8 cellular contexts compared by ENCODE assay signal in genomic region chr4:2008671-2008920, GRCh38.
DNase-seq lines count a peak whose midpoint lies in the region; ATAC-seq and TF ChIP-seq lines count a peak whose summit lies in the region.

No MANE protein-coding gene starts in this region.

- peaks cover 0 to 15% of the 10 kb centered on the region in 2 donors for H3K4me1 ChIP-seq in muscle layer of duodenum (ENCODE audit: control insufficient read depth in 1 of 2, insufficient read depth in 2 of 2, low read length in 2 of 2)

- H3K4me3 Mint-ChIP-seq in dendritic cell treated with granulocyte-macrophage colony-stimulating factor and Interleukin-4, amounts not matched to agents 40 ng/mL and 50 ng/mL, for 4 days: peak overlapping the region; percentile 84

- H3K27me3 ChIP-seq in muscle layer of duodenum (ENCODE audit: low read depth, low read length): no peaks in the 10 kb centered on the region

- H3K4me3 ChIP-seq in AG04449 (ENCODE audit: low read depth, low read length): peak overlapping the region; percentile 100
- peak overlapping the region; percentile 72 to 94 for H3K4me3 ChIP-seq in muscle layer of duodenum (ENCODE audit: low read depth in 1 of 2, low read length in 2 of 2)

- no peak for TF ChIP-seq CTCF in AG04449 (IDR thresholded peaks at IDR 0.05; ENCODE audit: insufficient read depth, low read length, missing control alignments)

- H3K36me3 ChIP-seq in KOPT-K1 (ENCODE audit: insufficient read depth, low read length) (peaks cover 36% of the 10 kb centered on the region), muscle layer of duodenum (ENCODE audit: control insufficient read depth in 1 of 2, insufficient read depth in 2 of 2, low read length in 2 of 2) (peaks cover 0 to 5% of the 10 kb centered on the region in 2 donors)

- POLR2A ChIA-PET in AG04449 (lab: Yijun Ruan, JAX): no interaction called here

- H3K9me3 ChIP-seq in KOPT-K1 (ENCODE audit: insufficient read depth, low read length, poor library complexity, severe bottlenecking) (no peaks in the 10 kb centered on the region), muscle layer of duodenum (ENCODE audit: control insufficient read depth in 1 of 2, low read length in 2 of 2) (no peaks in the 10 kb centered on the region)

- H3K27me3 Mint-ChIP-seq in dendritic cell treated with granulocyte-macrophage colony-stimulating factor and Interleukin-4, amounts not matched to agents 40 ng/mL and 50 ng/mL, for 4 days: peaks cover 3% of the 10 kb centered on the region

- peak overlapping the region; percentile 91 for H3K27ac Mint-ChIP-seq in dendritic cell treated with granulocyte-macrophage colony-stimulating factor and Interleukin-4, amounts not matched to agents 40 ng/mL and 50 ng/mL, for 4 days

- no peak for DNase-seq in AG04449 (ENCODE audit: low read depth, low spot score)
- DNase-seq in SIG-M5 (lab: John Stamatoyannopoulos, UW): no peak
- no peak for DNase-seq in NCI-H82 treated with DMSO at 0.1 percent for 48 hours (lab: John Stamatoyannopoulos, UW; ENCODE audit: unreplicated experiment)
- no peak for DNase-seq in NCI-H345 (lab: John Stamatoyannopoulos, UW)

- H3K27ac ChIP-seq in KOPT-K1 (ENCODE audit: low read depth, low read length, poor library complexity, severe bottlenecking) (peak overlapping the region; percentile 95), muscle layer of duodenum (ENCODE audit: low read length) (peak overlapping the region; percentile 85)

- H3K36me3 Mint-ChIP-seq in dendritic cell treated with granulocyte-macrophage colony-stimulating factor and Interleukin-4, amounts not matched to agents 40 ng/mL and 50 ng/mL, for 4 days (ENCODE audit: low read depth): peaks cover 45% of the 10 kb centered on the region

- H3K9me3 Mint-ChIP-seq in dendritic cell treated with granulocyte-macrophage colony-stimulating factor and Interleukin-4, amounts not matched to agents 40 ng/mL and 50 ng/mL, for 4 days: no peaks in the 10 kb centered on the region

- no peak for ATAC-seq in GM21825 (IDR thresholded peaks at IDR 0.05; ENCODE audit: unreplicated experiment)

- intact Hi-C loops in dendritic cell treated with granulocyte-macrophage colony-stimulating factor and Interleukin-4, amounts not matched to agents 40 ng/mL and 50 ng/mL, for 4 days (cut with micrococcal nuclease): loop anchor here (10.0 kb wide), 1 partner anchor 294 kb away; the partner anchor contains the start of gene SLBP

- CTCF ChIA-PET in AG04449 (lab: Yijun Ruan, JAX): interaction anchor here (1.1 kb wide), 1 partner anchor 95 kb away, joined by 3 read pairs; no protein-coding TSS in a partner anchor

- peaks cover 41% of the 10 kb centered on the region for H3K4me1 Mint-ChIP-seq in dendritic cell treated with granulocyte-macrophage colony-stimulating factor and Interleukin-4, amounts not matched to agents 40 ng/mL and 50 ng/mL, for 4 days (ENCODE audit: low read depth)
